29 cellular contexts compared by ENCODE assay signal in the genomic region with DNA sequence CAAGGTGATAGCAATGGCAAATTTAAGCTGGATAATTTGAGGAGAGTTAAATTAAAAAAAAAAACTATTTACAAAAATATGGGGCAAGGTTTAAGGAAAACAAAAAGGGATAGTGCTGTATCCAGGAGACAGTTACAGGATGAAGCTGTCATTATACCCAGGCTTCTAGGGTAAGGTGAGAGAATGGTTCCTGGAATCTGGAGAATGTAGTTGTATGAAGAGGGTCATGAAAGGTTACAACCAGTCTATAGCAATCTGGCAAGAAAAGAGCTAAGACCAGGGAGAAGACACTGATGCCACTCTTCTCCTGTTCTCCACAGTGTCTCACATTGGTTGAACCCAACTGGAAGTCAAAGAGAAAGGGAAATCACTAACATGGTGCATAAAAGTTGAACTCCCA.
"Had no signal": no experiment of that assay in that cellular context is flagged by ENCODE, and none has a peak within 500 bp of the region (broad histone marks: within the 10 kb centered on the region; RNA-seq: fewer than 3 reads in every experiment).

No MANE protein-coding gene starts in this region.

- H3K9me3 Mint-ChIP-seq: activated CD4-positive, alpha-beta T cell treated with anti-CD3 and anti-CD28 coated beads, Interleukin-2, amount 10 ng/mL, durations not matched to agents 7 days and 5 days; activated naive CD4-positive, alpha-beta T cell treated with anti-CD3 and anti-CD28 coated beads, Interleukin-2, amount 10 ng/mL, durations not matched to agents 7 days and 5 days; activated naive CD8-positive, alpha-beta T cell treated with anti-CD3 and anti-CD28 coated beads, Interleukin-2, amount 10 ng/mL, durations not matched to agents 7 days and 5 days; brain; endodermal cell had no signal

- DNase-seq: activated CD4-positive, alpha-beta memory T cell treated with anti-CD3 and anti-CD28 coated beads, Interleukin-2, amount 10 ng/mL, durations not matched to agents 7 days and 5 days; activated CD4-positive, alpha-beta T cell treated with anti-CD3 and anti-CD28 coated beads for 1 hour; activated CD4-positive, alpha-beta T cell treated with anti-CD3 and anti-CD28 coated beads for 4 hours; activated CD4-positive, alpha-beta T cell treated with anti-CD3 and anti-CD28 coated beads, Interleukin-2, amount 10 ng/mL, durations not matched to agents 7 days and 5 days; activated CD4-positive, alpha-beta T cell treated with anti-CD3 and anti-CD28 coated beads, Interleukin-2, amount 50 U/mL, for 4 hours; activated CD8-positive, alpha-beta memory T cell treated with anti-CD3 and anti-CD28 coated beads, Interleukin-2, amount 50 U/mL, for 48 hours; activated gamma-delta T cell; activated naive CD4-positive, alpha-beta T cell; activated naive CD4-positive, alpha-beta T cell treated with anti-CD3 and anti-CD28 coated beads, Interleukin-2, amount 10 ng/mL, durations not matched to agents 7 days and 5 days; activated naive CD8-positive, alpha-beta T cell treated with anti-CD3 and anti-CD28 coated beads, Interleukin-2, amount 10 ng/mL, durations not matched to agents 7 days and 5 days; activated T-cell treated with anti-CD3 and anti-CD28 coated beads for 4 hours; activated T-cell treated with anti-CD3 and anti-CD28 coated beads, Interleukin-2, amount 50 U/mL, for 24 hours; activated T-cell treated with anti-CD3 and anti-CD28 coated beads, Interleukin-2, amount 50 U/mL, for 72 hours; central memory CD4-positive, alpha-beta T cell; cerebellar nuclear complex; colonic mucosa; effector memory CD4-positive, alpha-beta T cell; endodermal cell; foreskin fibroblast; glutamatergic neuron; heart left ventricle; T-helper 2 cell had no signal

- H3K4me3 Mint-ChIP-seq: activated CD4-positive, alpha-beta memory T cell treated with anti-CD3 and anti-CD28 coated beads, Interleukin-2, amount 10 ng/mL, durations not matched to agents 7 days and 5 days; activated CD4-positive, alpha-beta T cell treated with anti-CD3 and anti-CD28 coated beads, Interleukin-2, amount 10 ng/mL, durations not matched to agents 7 days and 5 days; activated naive CD4-positive, alpha-beta T cell treated with anti-CD3 and anti-CD28 coated beads, Interleukin-2, amount 10 ng/mL, durations not matched to agents 7 days and 5 days; activated naive CD8-positive, alpha-beta T cell treated with anti-CD3 and anti-CD28 coated beads, Interleukin-2, amount 10 ng/mL, durations not matched to agents 7 days and 5 days; activated T-cell treated with anti-CD3 and anti-CD28 coated beads, Interleukin-2, amount 50 U/mL, for 24 hours; activated T-cell treated with anti-CD3 and anti-CD28 coated beads, Interleukin-2, amount 50 U/mL, for 72 hours; brain; endodermal cell had no signal

- H3K36me3 ChIP-seq: ascending aorta, breast epithelium, cardiac muscle cell, colonic mucosa, heart left ventricle had no signal

- H3K4me3 ChIP-seq: ascending aorta, breast epithelium, cardiac muscle cell, colonic mucosa, heart left ventricle had no signal

- H3K27ac ChIP-seq: ascending aorta, breast epithelium, cardiac muscle cell, colonic mucosa, heart left ventricle had no signal

- H3K4me1 Mint-ChIP-seq: activated CD4-positive, alpha-beta memory T cell treated with anti-CD3 and anti-CD28 coated beads, Interleukin-2, amount 10 ng/mL, durations not matched to agents 7 days and 5 days; activated CD4-positive, alpha-beta T cell treated with anti-CD3 and anti-CD28 coated beads, Interleukin-2, amount 10 ng/mL, durations not matched to agents 7 days and 5 days; activated naive CD4-positive, alpha-beta T cell treated with anti-CD3 and anti-CD28 coated beads, Interleukin-2, amount 10 ng/mL, durations not matched to agents 7 days and 5 days; activated naive CD8-positive, alpha-beta T cell treated with anti-CD3 and anti-CD28 coated beads, Interleukin-2, amount 10 ng/mL, durations not matched to agents 7 days and 5 days; endodermal cell had no signal

- H3K27ac Mint-ChIP-seq: activated CD4-positive, alpha-beta memory T cell treated with anti-CD3 and anti-CD28 coated beads, Interleukin-2, amount 10 ng/mL, durations not matched to agents 7 days and 5 days; activated CD4-positive, alpha-beta T cell treated with anti-CD3 and anti-CD28 coated beads, Interleukin-2, amount 10 ng/mL, durations not matched to agents 7 days and 5 days; activated naive CD4-positive, alpha-beta T cell treated with anti-CD3 and anti-CD28 coated beads, Interleukin-2, amount 10 ng/mL, durations not matched to agents 7 days and 5 days; activated naive CD4-positive, alpha-beta T cell treated with anti-CD3 and anti-CD28 coated beads, Interleukin-2, amount 50 U/mL, for 72 hours; activated naive CD8-positive, alpha-beta T cell treated with anti-CD3 and anti-CD28 coated beads, Interleukin-2, amount 10 ng/mL, durations not matched to agents 7 days and 5 days; activated T-cell treated with anti-CD3 and anti-CD28 coated beads, Interleukin-2, amount 50 U/mL, for 24 hours; activated T-cell treated with anti-CD3 and anti-CD28 coated beads, Interleukin-2, amount 50 U/mL, for 72 hours; endodermal cell had no signal

- FAIRE-seq: frontal cortex had no signal

- H3K4me1 ChIP-seq: ascending aorta, breast epithelium, colonic mucosa had no signal

- H3K27me3 ChIP-seq: ascending aorta, breast epithelium, cardiac muscle cell, colonic mucosa, heart left ventricle had no signal

- H3K27me3 Mint-ChIP-seq: activated CD4-positive, alpha-beta memory T cell treated with anti-CD3 and anti-CD28 coated beads, Interleukin-2, amount 10 ng/mL, durations not matched to agents 7 days and 5 days; activated CD4-positive, alpha-beta T cell treated with anti-CD3 and anti-CD28 coated beads, Interleukin-2, amount 10 ng/mL, durations not matched to agents 7 days and 5 days; activated naive CD4-positive, alpha-beta T cell treated with anti-CD3 and anti-CD28 coated beads, Interleukin-2, amount 10 ng/mL, durations not matched to agents 7 days and 5 days; activated naive CD8-positive, alpha-beta T cell treated with anti-CD3 and anti-CD28 coated beads, Interleukin-2, amount 10 ng/mL, durations not matched to agents 7 days and 5 days; activated T-cell treated with anti-CD3 and anti-CD28 coated beads, Interleukin-2, amount 50 U/mL, for 24 hours had no signal

- H3K36me3 Mint-ChIP-seq: activated naive CD4-positive, alpha-beta T cell treated with anti-CD3 and anti-CD28 coated beads, Interleukin-2, amount 10 ng/mL, durations not matched to agents 7 days and 5 days; activated naive CD4-positive, alpha-beta T cell treated with anti-CD3 and anti-CD28 coated beads, Interleukin-2, amount 50 U/mL, for 72 hours; activated naive CD8-positive, alpha-beta T cell treated with anti-CD3 and anti-CD28 coated beads, Interleukin-2, amount 10 ng/mL, durations not matched to agents 7 days and 5 days; brain had no signal

- ATAC-seq: activated naive CD4-positive, alpha-beta T cell treated with anti-CD3 and anti-CD28 coated beads, Interleukin-2, amount 50 U/mL, for 72 hours; activated T-cell treated with anti-CD3 and anti-CD28 coated beads, Interleukin-2, amount 50 U/mL, for 72 hours; esophagus mucosa; heart left ventricle had no signal

- H3K9me3 ChIP-seq: ascending aorta, breast epithelium, colonic mucosa, heart left ventricle had no signal
